Comparison of ENCODE assay signal across 25 cellular contexts in genomic region chr4:4801013-4801412, GRCh38. TPM values are rescaled to one million over a fixed set of nuclear protein-coding genes. Genes with fewer than 3 reads are reported as not detected.
DNase-seq lines count a peak whose midpoint lies in the region; ATAC-seq and TF ChIP-seq lines count a peak whose summit lies in the region.
"Had no signal": no experiment of that assay in that cellular context is flagged by ENCODE, and none has a peak within 500 bp of the region (broad histone marks: within the 10 kb centered on the region; RNA-seq: fewer than 3 reads in every experiment).

No MANE protein-coding gene starts in this region.

- H3K4me3 ChIP-seq in BLaER1 (no peak overlapping the region), fibroblast of lung (replicated peaks in 1 of 4; ENCODE audit: control extremely low read depth in 1 of 4, insufficient read depth in 1 of 4, low read depth in 3 of 4, low read length in 4 of 4) (no peak overlapping the region), osteoblast (ENCODE audit: insufficient read depth, low read length) (no peak overlapping the region)
- H3K4me3 ChIP-seq: ascending aorta, prostate gland had no signal

- H3K4me1 ChIP-seq in BLaER1: peaks cover 54% of the 10 kb centered on the region
- H3K4me1 ChIP-seq in fibroblast of lung (ENCODE audit: control insufficient read depth, extremely low read depth, insufficient read depth, low read length): no peaks in the 10 kb centered on the region
- no peaks in the 10 kb centered on the region for H3K4me1 ChIP-seq in osteoblast (ENCODE audit: insufficient read depth, low read length)
- H3K4me1 ChIP-seq: ascending aorta, prostate gland had no signal

- H3K4me2 ChIP-seq in BLaER1 (peak overlapping the region; percentile 68), fibroblast of lung (ENCODE audit: extremely low read depth, insufficient read depth, low read length) (peak overlapping the region; percentile 29), osteoblast (ENCODE audit: insufficient read depth, low read length) (peak overlapping the region; percentile 24)

- TF ChIP-seq CTCF in fibroblast of lung (conservative IDR thresholded peaks at IDR 0.05 in 1 of 2, IDR thresholded peaks at IDR 0.05 in 1 of 2; ENCODE audit: low read depth in 1 of 2, low read length in 2 of 2): no peak
- TF ChIP-seq CTCF in osteoblast (IDR thresholded peaks at IDR 0.05; ENCODE audit: extremely low read depth, low read depth, low read length): no peak

- H3K27me3 ChIP-seq in BLaER1 (no peaks in the 10 kb centered on the region), fibroblast of lung (ENCODE audit: control insufficient read depth, insufficient read depth, low read length) (no peaks in the 10 kb centered on the region), osteoblast (ENCODE audit: insufficient read depth, low read length) (no peaks in the 10 kb centered on the region)
- H3K27me3 ChIP-seq: ascending aorta had no signal

- H2AFZ ChIP-seq in fibroblast of lung (ENCODE audit: low read length) (no peak overlapping the region), osteoblast (ENCODE audit: low read length) (no peak overlapping the region)

- no peaks in the 10 kb centered on the region for H4K20me1 ChIP-seq in BLaER1
- no peaks in the 10 kb centered on the region for H4K20me1 ChIP-seq in fibroblast of lung (ENCODE audit: control insufficient read depth, extremely low read depth, insufficient read depth, low read length)
- no peaks in the 10 kb centered on the region for H4K20me1 ChIP-seq in osteoblast (ENCODE audit: insufficient read depth, low read length)

- H3K9ac ChIP-seq in BLaER1 (no peak overlapping the region), fibroblast of lung (ENCODE audit: insufficient read depth, low read length) (no peak overlapping the region)

- H3K79me2 ChIP-seq in fibroblast of lung (ENCODE audit: control insufficient read depth, insufficient read depth, low read length): no peaks in the 10 kb centered on the region
- H3K79me2 ChIP-seq in osteoblast (ENCODE audit: insufficient read depth, low read length): no peaks in the 10 kb centered on the region

- ATAC-seq in HG02938 (IDR thresholded peaks at IDR 0.05; ENCODE audit: unreplicated experiment): no peak
- ATAC-seq: activated naive CD4-positive, alpha-beta T cell treated with anti-CD3 and anti-CD28 coated beads, Interleukin-2, amount 50 U/mL, for 72 hours; activated T-helper 17 cell treated with anti-CD3 and anti-CD28 coated beads, Interleukin-2, amount 50 U/mL, for 72 hours; Right ventricle myocardium inferior; WTC11 had no signal

- H3K36me3 ChIP-seq in BLaER1 (no peaks in the 10 kb centered on the region), fibroblast of lung (ENCODE audit: control insufficient read depth, insufficient read depth, low read length) (no peaks in the 10 kb centered on the region), osteoblast (ENCODE audit: insufficient read depth, low read length) (no peaks in the 10 kb centered on the region)
- H3K36me3 ChIP-seq: ascending aorta, prostate gland had no signal

- H3K27ac ChIP-seq in BLaER1 (peak overlapping the region; percentile 1; the same call in 1 of the 2 replicates), fibroblast of lung (ENCODE audit: insufficient read depth, low read length) (no peak overlapping the region), osteoblast (ENCODE audit: low read depth, low read length) (no peak overlapping the region)
- H3K27ac ChIP-seq: ascending aorta, epithelial cell of prostate, prostate gland had no signal

- DNase-seq in LHCN-M2 (ENCODE audit: low read depth) (peak; percentile 8), fibroblast of lung (ENCODE audit: low read depth in 2 of 2) (peak in 1 of 2 donors; percentile 70), osteoblast (ENCODE audit: insufficient read length, low spot score, missing footprints) (peak; percentile 77), NCI-H2171 treated with DMSO at 0.1 percent for 48 hours (lab: John Stamatoyannopoulos, UW) (no peak), 8988T (no peak), amniotic stem cell (lab: John Stamatoyannopoulos, UW) (no peak)
- DNase-seq: activated CD4-positive, alpha-beta T cell treated with anti-CD3 and anti-CD28 coated beads, Interleukin-2, amount 50 U/mL, for 4 hours; activated CD8-positive, alpha-beta memory T cell treated with anti-CD3 and anti-CD28 coated beads, Interleukin-2, amount 50 U/mL, for 4 hours; C1 segment of cervical spinal cord; H9; NCI-H1048; NCI-H1930; NCI-H345; NCI-H82; OCI-M1; T-helper 9 cell had no signal

- H3K9me3 ChIP-seq in BLaER1 (peaks cover 45% of the 10 kb centered on the region), fibroblast of lung (ENCODE audit: control insufficient read depth, insufficient read depth, low read depth, low read length) (no peaks in the 10 kb centered on the region), osteoblast (ENCODE audit: low read depth, low read length) (no peaks in the 10 kb centered on the region)
- H3K9me3 ChIP-seq: prostate gland had no signal

RNA-seq across cellular contexts. Expression of gene MSX1, which starts 58.5 kb away (rescaled TPM):
- total RNA-seq in LHCN-M2 (2014; rRNA removed) (12.2 and 13.4 TPM in 2 replicates), fibroblast of lung (1.3 and 2.1 TPM in 2 replicates), osteoblast (2.9 and 3.8 TPM in 2 replicates)
- polyA plus RNA-seq in LHCN-M2 (2012): 4.3 TPM
- 2.1 and 5.1 TPM in 2 replicates for polyA plus RNA-seq in fibroblast of lung
- 2.5 and 8.2 TPM in 2 replicates for polyA plus RNA-seq in fibroblast of lung (2012)
- 0.51 and 1.3 TPM in 2 replicates for polyA minus RNA-seq in fibroblast of lung (ENCODE audit: low replicate concordance)
- total RNA-seq: activated naive CD4-positive, alpha-beta T cell treated with anti-CD3 and anti-CD28 coated beads, Interleukin-2, amount 50 U/mL, for 72 hours; activated T-helper 17 cell treated with anti-CD3 and anti-CD28 coated beads, Interleukin-2, amount 50 U/mL, for 72 hours; H9 had no signal

Comparison
In these comparisons a context has a peak if more than half of its experiments do, and no peak if none do; other contexts are left out.
1. DNase-seq: peak in LHCN-M2 (single experiment) and osteoblast (single experiment); none in NCI-H2171 treated with DMSO at 0.1 percent for 48 hours (single experiment), 8988T (single experiment) and amniotic stem cell (single experiment).
2. Peak in every context shown above with its lines, with median percentiles within 50 percentile points of each other: H3K4me2 ChIP-seq.